Comparison of ENCODE assay signal across 8 cellular contexts in the genomic region with DNA sequence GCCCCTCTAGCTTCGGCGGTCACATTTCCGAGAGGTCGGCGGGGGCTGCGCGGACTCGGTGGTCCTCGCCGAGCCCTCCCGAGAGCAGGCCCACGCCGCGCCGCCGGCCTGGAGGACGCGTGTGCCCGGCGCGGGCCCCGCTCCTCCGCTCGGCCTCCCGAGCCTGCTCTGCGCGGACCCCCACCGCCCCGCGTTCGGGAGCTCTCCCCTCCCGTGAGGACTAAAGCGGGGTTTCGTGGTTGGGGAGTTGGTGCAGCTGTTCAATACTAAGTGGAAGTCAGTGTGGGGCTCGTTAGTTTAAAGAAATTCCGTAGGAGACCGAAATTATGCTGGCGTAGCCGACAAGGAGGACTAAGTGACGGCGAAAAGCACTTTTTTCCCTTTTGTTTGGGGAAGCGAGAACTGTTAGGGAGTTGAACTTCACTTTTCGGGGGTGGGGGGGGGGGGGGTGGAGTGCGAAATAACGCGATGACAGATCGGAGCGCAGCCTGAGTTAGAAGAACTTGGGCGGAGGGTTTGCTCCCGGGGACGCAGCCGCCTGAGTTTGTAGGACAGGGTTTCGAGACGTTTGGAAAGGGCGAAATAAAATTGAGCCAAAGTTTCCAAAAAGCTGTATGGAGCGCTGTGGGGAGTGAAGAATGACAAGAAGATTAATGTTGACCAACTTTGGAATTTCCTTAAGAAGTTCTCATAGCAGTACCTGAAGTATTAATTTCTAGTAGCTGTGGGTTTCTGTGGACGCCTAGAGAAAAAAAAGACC. TPM values are rescaled to one million over a fixed set of nuclear protein-coding genes. Genes with fewer than 3 reads are reported as not detected.
DNase-seq lines count a peak whose midpoint lies in the region; ATAC-seq, FAIRE-seq and TF ChIP-seq lines count a peak whose summit lies in the region.

No MANE protein-coding gene starts in this region.

- no peak for TF ChIP-seq EP300 in H1 (IDR thresholded peaks at IDR 0.05; ENCODE audit: borderline replicate concordance in 1 of 2, low read depth in 2 of 2, low read length in 2 of 2)

- 2% methylated on average over 36 of the region's 57 CpGs; no CpG with 5 or more reads in 1 of the 2 experiments for WGBS in H1 (ENCODE audit: extremely low coverage in 1 of 2, insufficient coverage in 1 of 2, insufficient read length in 1 of 2, insufficient replicate concordance in 2 of 2, low coverage in 1 of 2, low lambda C conversion rate in 2 of 2, missing lambda C conversion rate in 1 of 2), 2 experiments
- 1% methylated on average over 34 to 43 of the region's 57 CpGs for WGBS in thyroid gland, 2 donors

- H4K20me1 ChIP-seq in H1 (replicated peaks in 1 of 2; ENCODE audit: control insufficient read depth in 1 of 2, insufficient read depth in 2 of 2, low read length in 2 of 2) = peaks cover 2 to 16% of the 10 kb centered on the region in 2 experiments

- no peak overlapping the region for H2BK15ac ChIP-seq in H1 (ENCODE audit: low read length)

- H3K23ac ChIP-seq in H1 (ENCODE audit: insufficient read length) = no peak overlapping the region

- intact Hi-C loops in thyroid gland (cut with DNase I) = no loop called here

- peaks cover 0 to 17% (median 6%) of the 10 kb centered on the region in 4 experiments; a peak in 5 of 7 replicates for H3K4me1 ChIP-seq in H1 (replicated peaks in 1 of 4; ENCODE audit: control insufficient read depth in 3 of 4, insufficient read depth in 4 of 4, low read length in 3 of 4)
- peaks cover 16% of the 10 kb centered on the region for H3K4me1 ChIP-seq in mucosa of stomach (ENCODE audit: control insufficient read depth, insufficient read depth, low read length)
- H3K4me1 ChIP-seq in thyroid gland = peaks cover 29 to 42% of the 10 kb centered on the region in 2 donors

- H4K8ac ChIP-seq in H1 (ENCODE audit: extremely low read depth, insufficient read depth, low read length) = no peak overlapping the region; the same call in 1 of the 2 replicates

- peak overlapping the region; percentile 76 to 99 (median 80) for H3K4me3 ChIP-seq in H1 (ENCODE audit: extremely low read depth in 1 of 4, insufficient read depth in 2 of 4, low read depth in 3 of 4, low read length in 4 of 4)
- H3K4me3 ChIP-seq in mucosa of stomach (ENCODE audit: low read length) = peak overlapping the region; percentile 53
- H3K4me3 ChIP-seq in thyroid gland (replicated peaks in 1 of 3) = peak overlapping the region; percentile 42 to 86 (median 81)

- no peak overlapping the region for H2AK5ac ChIP-seq in H1 (ENCODE audit: low read depth, low read length)

- no peak for TF ChIP-seq RAD21 in H1 (IDR thresholded peaks at IDR 0.05 in 1 of 2, conservative IDR thresholded peaks at IDR 0.05 in 1 of 2; ENCODE audit: low read depth in 2 of 2, low read length in 2 of 2)

- H3K79me2 ChIP-seq in H1 (ENCODE audit: control insufficient read depth in 1 of 2, insufficient read depth in 2 of 2, low read length in 2 of 2) = peaks cover 11 to 59% of the 10 kb centered on the region in 2 experiments; a peak in 3 of 4 replicates

- H4K5ac ChIP-seq in H1 (ENCODE audit: insufficient read length, low read depth, low read length) = no peak overlapping the region

- H3K14ac ChIP-seq in H1 (ENCODE audit: insufficient read length) = no peak overlapping the region

- H3K56ac ChIP-seq in H1 (replicated peaks; ENCODE audit: insufficient read length, low read depth, low read length) = no peak overlapping the region

- H2BK20ac ChIP-seq in H1 (ENCODE audit: low read length) = no peak overlapping the region

- H3K9ac ChIP-seq in H1 (replicated peaks in 1 of 4; ENCODE audit: extremely low read depth in 1 of 4, low read depth in 3 of 4, low read length in 3 of 4) (peak overlapping the region; percentile 52 to 87 (median 70)), mucosa of stomach (ENCODE audit: low read length) (peak overlapping the region; percentile 86)

- POLR2A ChIA-PET in H1 (lab: Charles Lee; ENCODE audit: partially characterized antibody) = interaction anchor here (0.6 to 2.1 kb wide), 6 partner anchors 11 to 399 kb away, joined by 3 to 7 read pairs (median 3); no protein-coding TSS in a partner anchor

- no peaks in the 10 kb centered on the region; a peak in 1 of 7 replicates for H3K27me3 ChIP-seq in H1 (replicated peaks in 1 of 4; ENCODE audit: control insufficient read depth in 3 of 4, extremely low read depth in 1 of 4, insufficient read depth in 3 of 4, low read length in 3 of 4)
- no peaks in the 10 kb centered on the region for H3K27me3 ChIP-seq in mucosa of stomach (ENCODE audit: control insufficient read depth, insufficient read depth, low read length)
- H3K27me3 ChIP-seq in thyroid gland = no peaks in the 10 kb centered on the region

- FAIRE-seq in H1 (lab: Jason Lieb, UNC) = no peak

- no peak overlapping the region for H2BK120ac ChIP-seq in H1 (replicated peaks; ENCODE audit: low read depth, low read length)

- peak overlapping the region; percentile 73 for H3K4ac ChIP-seq in H1 (replicated peaks; ENCODE audit: insufficient read length, low read depth, low read length)

- TF ChIP-seq CTCF in H1 (IDR thresholded peaks at IDR 0.05; ENCODE audit: control extremely low read depth in 1 of 3, insufficient read depth in 1 of 3, low read depth in 1 of 3, low read length in 3 of 3) = no peak
- TF ChIP-seq CTCF in thyroid gland (IDR thresholded peaks at IDR 0.05) = no peak

- no peak overlapping the region for H2AFZ ChIP-seq in H1 (ENCODE audit: low read length)

- 0 out of 2 replicates have a peak overlapping the region, but pooled peaks have one; percentile 31 for H2BK12ac ChIP-seq in H1 (ENCODE audit: low read depth, low read length)

- H3K36me3 ChIP-seq in H1 (ENCODE audit: control insufficient read depth in 2 of 4, insufficient read depth in 4 of 4, low read length in 3 of 4) (no peaks in the 10 kb centered on the region), mucosa of stomach (ENCODE audit: control insufficient read depth, insufficient read depth, low read length) (no peaks in the 10 kb centered on the region), thyroid gland (no peaks in the 10 kb centered on the region)

- H3K27ac ChIP-seq in H1 (ENCODE audit: low read depth, low read length) = no peak overlapping the region
- peak overlapping the region; percentile 91 to 98 (median 98) for H3K27ac ChIP-seq in thyroid gland

- H3K79me1 ChIP-seq in H1 (ENCODE audit: low read depth, low read length) = no peaks in the 10 kb centered on the region

- ATAC-seq in HG02981 (IDR thresholded peaks at IDR 0.05; ENCODE audit: unreplicated experiment) = no peak

- peak overlapping the region; percentile 88 for H3K18ac ChIP-seq in H1 (ENCODE audit: extremely low read depth, low read length)

- H3K9me3 ChIP-seq in H1 (ENCODE audit: insufficient read depth in 2 of 2, low read depth in 1 of 2, low read length in 1 of 2) (no peaks in the 10 kb centered on the region), mucosa of stomach (ENCODE audit: control insufficient read depth, low read length) (no peaks in the 10 kb centered on the region), thyroid gland (no peaks in the 10 kb centered on the region)

- TF ChIP-seq POLR2A in H1 (IDR thresholded peaks at IDR 0.05; ENCODE audit: control extremely low read depth in 1 of 2, low read depth in 2 of 2, low read length in 2 of 2) (no peak), thyroid gland (IDR thresholded peaks at IDR 0.05) (no peak)

- CTCF ChIA-PET in H1 (lab: Charles Lee; ENCODE audit: partially characterized antibody) = interaction anchor here (0.6 to 1.6 kb wide), 9 partner anchors 10 to 537 kb away, joined by 3 to 9 read pairs (median 3); no protein-coding TSS in a partner anchor

- H4K91ac ChIP-seq in H1 (replicated peaks; ENCODE audit: insufficient read length, low read length) = no peak overlapping the region

- H3K23me2 ChIP-seq in H1 (ENCODE audit: low read depth, low read length) = peaks cover 8% of the 10 kb centered on the region; the same call in 1 of the 2 replicates

- no peak overlapping the region for H2BK5ac ChIP-seq in H1 (ENCODE audit: low read depth, low read length)

- peak overlapping the region; percentile 63 to 80 for H3K4me2 ChIP-seq in H1 (ENCODE audit: insufficient read depth in 1 of 2, low read depth in 2 of 2, low read length in 2 of 2)

- DNase-seq in NCI-H2227 (lab: John Stamatoyannopoulos, UW; ENCODE audit: unreplicated experiment) = peak; percentile 13
- no peak for DNase-seq in NCI-H2227 treated with DMSO at 0.1 percent for 48 hours (lab: John Stamatoyannopoulos, UW)
- DNase-seq in M059J (ENCODE audit: low read depth) = peak; percentile 70
- peak; percentile 35 to 42 for DNase-seq in activated CD4-positive, alpha-beta T cell treated with anti-CD3 and anti-CD28 coated beads, Interleukin-2, amount 50 U/mL, for 48 hours
- DNase-seq in H1 (ENCODE audit: low read depth in 1 of 2, low spot score in 2 of 2) = no peak
- peak; percentile 44 to 53 for DNase-seq in thyroid gland

TF ChIP-seq in H1, 55 proteins besides CTCF, POLR2A, EP300 and RAD21 (continues in another document):
- TF ChIP-seq, protein P1, sequence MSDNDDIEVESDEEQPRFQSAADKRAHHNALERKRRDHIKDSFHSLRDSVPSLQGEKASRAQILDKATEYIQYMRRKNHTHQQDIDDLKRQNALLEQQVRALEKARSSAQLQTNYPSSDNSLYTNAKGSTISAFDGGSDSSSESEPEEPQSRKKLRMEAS (IDR thresholded peaks at IDR 0.05) = no peak
- TF ChIP-seq PHF8 (conservative IDR thresholded peaks at IDR 0.05; ENCODE audit: low read depth, low read length) = 0 out of 2 replicates have a peak, but pooled peaks have one; percentile 26
- TF ChIP-seq ZNF274 (IDR thresholded peaks at IDR 0.05; ENCODE audit: borderline replicate concordance, extremely low read depth, low read length) = no peak
- TF ChIP-seq RXRA (IDR thresholded peaks at IDR 0.05; ENCODE audit: insufficient read depth, low read depth, low read length) = no peak
- TF ChIP-seq SAP30 (IDR thresholded peaks at IDR 0.05; ENCODE audit: insufficient read depth, insufficient replicate concordance, low read length) = peak; percentile 90

RNA-seq across cellular contexts. Expression of a gene that starts 1.3 kb away (rescaled TPM):
- 106 and 142 TPM in 2 replicates for total RNA-seq in M059J (2014; rRNA removed; shearing (Covaris generic))
- 183 and 187 TPM in 2 replicates for total RNA-seq in H1 (2021; fragmentation: NEBNext Ultra II Directional; extraction: Animal tissue kit (Norgen Biotek cat#: 25700))
- polyA plus RNA-seq in H1 (2011; rRNA removed) = 181 and 192 TPM in 2 replicates
- polyA plus RNA-seq in H1 (2011; cell fraction: cytosol; rRNA removed) = 139 TPM
- polyA plus RNA-seq in H1 (2011; cell fraction: nucleus; rRNA removed) = 515 TPM
- polyA plus RNA-seq in H1 (2012, experiment 1 of 2) = 88.8 to 150 TPM (median 131 TPM) in 4 replicates
- polyA plus RNA-seq in H1 (2012, experiment 2 of 2) = 21.1 TPM
- 128 TPM for polyA plus RNA-seq in H1 (2013, experiment 1 of 2)
- 113 TPM for polyA plus RNA-seq in H1 (2013, experiment 2 of 2)
- 550 and 562 TPM in 2 replicates for polyA minus RNA-seq in H1 (2011; rRNA and poly(A)+ RNA removed)
- 165 TPM for polyA minus RNA-seq in H1 (2011; cell fraction: cytosol; rRNA and poly(A)+ RNA removed)
- polyA minus RNA-seq in H1 (2011; cell fraction: nucleus; rRNA and poly(A)+ RNA removed) = 460 TPM
- 100 to 1,000 TPM in 2 of 4 donors, 10 to 100 TPM in 2; 90.3 to 134 (median 101) TPM for total RNA-seq in thyroid gland

Comparison
In these comparisons a context has a peak if more than half of its experiments do, and no peak if none do; other contexts are left out.
1. DNase-seq: peak in NCI-H2227 (single experiment), M059J (single experiment), activated CD4-positive, alpha-beta T cell treated with anti-CD3 and anti-CD28 coated beads, Interleukin-2, amount 50 U/mL, for 48 hours (2 of 2) and thyroid gland (2 of 2); none in NCI-H2227 treated with DMSO at 0.1 percent for 48 hours (single experiment) and H1 (0 of 2).
2. Peak in every context shown above with its lines, with median percentiles within 50 percentile points of each other: H3K4me3 ChIP-seq.